1 cellular context compared by ENCODE assay signal in the genomic region with DNA sequence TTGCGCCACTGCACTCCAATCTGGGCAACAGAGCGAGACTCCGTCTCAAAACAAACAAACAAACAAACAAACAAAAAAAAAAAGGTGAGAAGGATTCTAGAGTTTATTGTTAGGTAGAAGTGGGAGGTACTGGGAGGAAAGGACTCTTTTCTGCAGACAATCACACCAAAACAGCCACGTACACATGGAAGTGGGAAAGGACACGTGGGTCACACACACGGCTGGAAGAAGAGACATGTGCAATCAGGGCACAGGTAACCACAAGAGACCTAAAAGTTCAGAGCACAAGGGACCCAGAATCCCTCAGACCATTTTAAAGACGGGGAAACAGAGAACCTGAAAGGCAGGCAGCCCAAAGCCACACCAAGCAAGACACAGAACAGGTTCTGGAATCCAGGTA.
TF ChIP-seq lines count a peak whose summit lies in the region.

No MANE protein-coding gene starts in this region.

TF ChIP-seq in GM12878, 131 proteins besides CTCF, POLR2A, EP300 and RAD21:
- 0 out of 2 replicates have a peak, but pooled peaks have one; percentile 4 for TF ChIP-seq RUNX3 (IDR thresholded peaks at IDR 0.05; ENCODE audit: low read length)
- no peak for TF ChIP-seq FOXM1 (IDR thresholded peaks at IDR 0.05; ENCODE audit: low read depth, low read length)
